21 cellular contexts compared by ENCODE assay signal in genomic region chr14:72645706-72646105, GRCh38.
"Had no signal": no experiment of that assay in that cellular context is flagged by ENCODE, and none has a peak within 500 bp of the region (broad histone marks: within the 10 kb centered on the region; RNA-seq: fewer than 3 reads in every experiment).

No MANE protein-coding gene starts in this region.

- H3K27me3 Mint-ChIP-seq: stimulated activated memory B cell treated with anti-CD40 and anti-IgM and Interleukin-4, amounts not matched to agents 10 μg/mL and 1 μg/mL and 100 μg/mL, for 72 hours had no signal

- ATAC-seq: mucosa of descending colon; naive thymus-derived CD8-positive, alpha-beta T cell; sciatic nerve; stimulated activated memory B cell treated with anti-CD40 and anti-IgM and Interleukin-4, amounts not matched to agents 10 μg/mL and 1 μg/mL and 100 μg/mL, for 72 hours had no signal

- H3K4me3 Mint-ChIP-seq: naive thymus-derived CD8-positive, alpha-beta T cell; stimulated activated memory B cell treated with anti-CD40 and anti-IgM and Interleukin-4, amounts not matched to agents 10 μg/mL and 1 μg/mL and 100 μg/mL, for 72 hours; stimulated activated naive CD8-positive, alpha-beta T cell treated with anti-CD3 and anti-CD28 coated beads, Interleukin-15, Interleukin-2, amounts not matched to agents 100 ng/mL and 50 ng/mL, for 24 hours had no signal

- H3K4me1 Mint-ChIP-seq: naive thymus-derived CD8-positive, alpha-beta T cell had no signal

- H3K79me2 ChIP-seq: hepatocyte had no signal

- H3K36me3 ChIP-seq: colonic mucosa, neutrophil, spleen, tibial nerve had no signal

- H3K9me3 Mint-ChIP-seq: stimulated activated memory B cell treated with anti-CD40 and anti-IgM and Interleukin-4, amounts not matched to agents 10 μg/mL and 1 μg/mL and 100 μg/mL, for 72 hours had no signal

- H3K4me1 ChIP-seq: colonic mucosa, tibial nerve had no signal

- H3K27me3 ChIP-seq: colonic mucosa, hepatocyte, neutrophil, testis, tibial nerve had no signal

- H3K27ac ChIP-seq: colonic mucosa, hepatocyte, neutrophil, psoas muscle, spleen, testis, tibial nerve had no signal

- DNase-seq: colonic mucosa; dermis blood vessel endothelial cell; erythroblast; foreskin melanocyte; head of caudate nucleus; kidney glomerular epithelial cell; mucosa of descending colon; naive thymus-derived CD8-positive, alpha-beta T cell; psoas muscle; retina; spleen; stimulated activated CD4-positive, alpha-beta T cell treated with anti-CD3 and anti-CD28 coated beads, Interleukin-15, amount 100 ng/mL, for 24 hours; stimulated activated CD4-positive, alpha-beta T cell treated with anti-CD3 and anti-CD28 coated beads, Interleukin-1b, Interleukin-23, amount 100 ng/mL, for 48 hours; stimulated activated CD4-positive, alpha-beta T cell treated with anti-CD3 and anti-CD28 coated beads, Interleukin-4, amount 100 ng/mL, for 24 hours; testis had no signal

- H3K4me3 ChIP-seq: colonic mucosa, hepatocyte, mucosa of descending colon, psoas muscle, spleen, testis, tibial nerve had no signal

- H3K9me3 ChIP-seq: colonic mucosa, neutrophil, testis had no signal

- H2AFZ ChIP-seq: hepatocyte had no signal

- H3K4me2 ChIP-seq: hepatocyte had no signal
